In the genomic region with DNA sequence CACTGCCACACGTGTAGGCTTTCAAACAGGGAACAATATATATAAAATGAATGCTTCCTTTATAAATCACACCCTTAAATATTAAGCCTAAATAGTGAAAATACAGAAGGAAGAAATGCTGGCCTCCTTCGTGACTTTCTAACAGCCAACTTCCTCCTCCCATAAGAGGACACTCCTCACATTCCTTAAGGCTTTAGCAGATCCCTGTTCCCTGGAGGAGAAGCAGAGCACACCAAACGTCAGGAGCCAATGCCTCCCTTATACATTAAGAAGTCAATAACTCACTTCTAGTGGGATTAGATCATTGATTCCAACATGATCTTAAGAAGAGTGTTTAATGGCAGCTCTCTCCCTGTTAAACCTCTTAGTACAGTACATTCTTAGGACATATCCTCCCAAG, we compare ENCODE assay signal across 28 cellular contexts.
A peak's percentile ranks its signal among the peaks of the same experiment; 100 is the strongest.
DNase-seq lines count a peak whose midpoint lies in the region; ATAC-seq and TF ChIP-seq lines count a peak whose summit lies in the region.
"Had no signal": no experiment of that assay in that cellular context is flagged by ENCODE, and none has a peak within 500 bp of the region (broad histone marks: within the 10 kb centered on the region; RNA-seq: fewer than 3 reads in every experiment).

No MANE protein-coding gene starts in this region.

- no peak overlapping the region for H3K9ac ChIP-seq in OCI-LY3 (ENCODE audit: low read length)
- H3K9ac ChIP-seq: BLaER1 treated with 17β-estradiol and CSF1 and Interleukin-3, amounts not matched to agents 10 nM and 100 nM had no signal

- H3K4me1 ChIP-seq in OCI-LY3 (ENCODE audit: low read length), result no peaks in the 10 kb centered on the region
- no peaks in the 10 kb centered on the region for H3K4me1 ChIP-seq in hepatocyte (ENCODE audit: insufficient read depth)
- H3K4me1 ChIP-seq in osteoblast (ENCODE audit: insufficient read depth, low read length), result no peaks in the 10 kb centered on the region
- H3K4me1 ChIP-seq: BLaER1 treated with 17β-estradiol and CSF1 and Interleukin-3, amounts not matched to agents 10 nM and 100 nM; gastrocnemius medialis; right lobe of liver had no signal

- H3K79me2 ChIP-seq in OCI-LY3 (ENCODE audit: low read length) (no peaks in the 10 kb centered on the region), hepatocyte (no peaks in the 10 kb centered on the region), osteoblast (ENCODE audit: insufficient read depth, low read length) (no peaks in the 10 kb centered on the region)

- peak overlapping the region; percentile 35; the same call in 1 of the 2 replicates for H2AFZ ChIP-seq in OCI-LY3 (ENCODE audit: low read depth, low read length)
- H2AFZ ChIP-seq in hepatocyte, result peak overlapping the region; percentile 33
- H2AFZ ChIP-seq in osteoblast (ENCODE audit: low read length), result no peak overlapping the region

- 33% methylated on average over 3 of the region's 3 CpGs for WGBS in hepatocyte (ENCODE audit: low lambda C conversion rate, missing lambda C conversion rate)

- H3K9me3 ChIP-seq in OCI-LY3 (ENCODE audit: insufficient read depth, low read length), result no peaks in the 10 kb centered on the region
- no peaks in the 10 kb centered on the region for H3K9me3 ChIP-seq in hepatocyte (ENCODE audit: low read depth)
- no peaks in the 10 kb centered on the region for H3K9me3 ChIP-seq in osteoblast (ENCODE audit: low read depth, low read length)
- H3K9me3 ChIP-seq: BLaER1 treated with 17β-estradiol and CSF1 and Interleukin-3, amounts not matched to agents 10 nM and 100 nM; gastrocnemius medialis; MG63; neutrophil; right lobe of liver had no signal

- no peak for ATAC-seq in GM21367 (IDR thresholded peaks at IDR 0.05; ENCODE audit: unreplicated experiment)
- no peak for ATAC-seq in GM19397 (IDR thresholded peaks at IDR 0.05; ENCODE audit: unreplicated experiment)
- no peak for ATAC-seq in HG03565 (IDR thresholded peaks at IDR 0.05; ENCODE audit: unreplicated experiment)
- ATAC-seq: activated CD8-positive, alpha-beta T cell treated with anti-CD3 and anti-CD28 coated beads for 36 hours; gastrocnemius medialis; PC-3; right lobe of liver; Right ventricle myocardium inferior; SK-N-SH treated with all-trans-retinoic acid at 6 μM for 48 hours; stimulated activated memory B cell treated with anti-CD40 and anti-IgM and Interleukin-4, amounts not matched to agents 10 μg/mL and 1 μg/mL and 100 μg/mL, for 72 hours had no signal

- DNase-seq in ELR (ENCODE audit: low read depth), result peak; percentile 13
- DNase-seq in hepatocyte (ENCODE audit: low spot score), result no peak
- peak; percentile 74 for DNase-seq in osteoblast (ENCODE audit: insufficient read length, low spot score, missing footprints)
- DNase-seq in HPDE6-E6E7 (ENCODE audit: extremely low spot score), result no peak
- DNase-seq: activated CD8-positive, alpha-beta memory T cell treated with anti-CD3 and anti-CD28 coated beads, Interleukin-2, amount 50 U/mL, for 48 hours; activated CD8-positive, alpha-beta T cell treated with anti-CD3 and anti-CD28 coated beads for 36 hours; activated naive CD4-positive, alpha-beta T cell treated with anti-CD3 and anti-CD28 coated beads, Interleukin-2, amount 50 U/mL, for 16 hours; amygdala; DMS153; gastrocnemius medialis; GDM1; KBM-7; MG63; NCI-H1930; NCI-H2171 treated with DMSO at 0.1 percent for 48 hours; NCI-H510A treated with DMSO at 0.1 percent for 48 hours; NK-92 treated with Interleukin-12 subunit alpha and Interleukin-12 subunit beta, amount 100 ng/mL, for 24 hours; PC-3; right lobe of liver had no signal

- H3K4me2 ChIP-seq in OCI-LY3 (ENCODE audit: low read length), result peak overlapping the region; percentile 17; the same call in 1 of the 2 replicates
- no peak overlapping the region for H3K4me2 ChIP-seq in hepatocyte
- no peak overlapping the region for H3K4me2 ChIP-seq in osteoblast (ENCODE audit: insufficient read depth, low read length)
- H3K4me2 ChIP-seq: BLaER1 treated with 17β-estradiol and CSF1 and Interleukin-3, amounts not matched to agents 10 nM and 100 nM had no signal

- no peak overlapping the region for H3K27ac ChIP-seq in OCI-LY3 (ENCODE audit: low read length)
- no peak overlapping the region for H3K27ac ChIP-seq in hepatocyte
- H3K27ac ChIP-seq in osteoblast (ENCODE audit: low read depth, low read length), result no peak overlapping the region
- H3K27ac ChIP-seq: BLaER1 treated with 17β-estradiol and CSF1 and Interleukin-3, amounts not matched to agents 10 nM and 100 nM; gastrocnemius medialis; neutrophil; right lobe of liver had no signal

- no peak overlapping the region for H3K4me3 ChIP-seq in OCI-LY3 (ENCODE audit: low read length)
- no peak overlapping the region for H3K4me3 ChIP-seq in hepatocyte
- no peak overlapping the region for H3K4me3 ChIP-seq in osteoblast (ENCODE audit: insufficient read depth, low read length)
- H3K4me3 ChIP-seq: BLaER1 treated with 17β-estradiol and CSF1 and Interleukin-3, amounts not matched to agents 10 nM and 100 nM; gastrocnemius medialis; MG63; right lobe of liver had no signal

- TF ChIP-seq CTCF in OCI-LY3 (IDR thresholded peaks at IDR 0.05; ENCODE audit: low read depth, low read length), result no peak
- TF ChIP-seq CTCF in hepatocyte (IDR thresholded peaks at IDR 0.05; ENCODE audit: poor library complexity), result no peak
- TF ChIP-seq CTCF in osteoblast (IDR thresholded peaks at IDR 0.05; ENCODE audit: extremely low read depth, low read depth, low read length), result no peak

- no peaks in the 10 kb centered on the region for H3K9me2 ChIP-seq in hepatocyte (replicated peaks; ENCODE audit: insufficient read depth)

- H3K27me3 ChIP-seq in OCI-LY3 (ENCODE audit: low read depth, low read length) (no peaks in the 10 kb centered on the region), hepatocyte (no peaks in the 10 kb centered on the region), osteoblast (ENCODE audit: insufficient read depth, low read length) (peaks cover 3% of the 10 kb centered on the region)
- H3K27me3 ChIP-seq: BLaER1 treated with 17β-estradiol and CSF1 and Interleukin-3, amounts not matched to agents 10 nM and 100 nM; gastrocnemius medialis; MG63; right lobe of liver had no signal

- H3K36me3 ChIP-seq in OCI-LY3 (replicated peaks; ENCODE audit: low read depth, low read length), result no peaks in the 10 kb centered on the region
- no peaks in the 10 kb centered on the region for H3K36me3 ChIP-seq in hepatocyte (replicated peaks; ENCODE audit: insufficient read depth, low read depth)
- H3K36me3 ChIP-seq in osteoblast (ENCODE audit: insufficient read depth, low read length), result no peaks in the 10 kb centered on the region
- H3K36me3 ChIP-seq: BLaER1 treated with 17β-estradiol and CSF1 and Interleukin-3, amounts not matched to agents 10 nM and 100 nM; gastrocnemius medialis; MG63; neutrophil; right lobe of liver had no signal

- H4K20me1 ChIP-seq in OCI-LY3 (ENCODE audit: insufficient read depth, low read length) (no peaks in the 10 kb centered on the region), hepatocyte (ENCODE audit: insufficient read depth, poor library complexity, severe bottlenecking) (no peaks in the 10 kb centered on the region), osteoblast (ENCODE audit: insufficient read depth, low read length) (no peaks in the 10 kb centered on the region)
- H4K20me1 ChIP-seq: BLaER1 treated with 17β-estradiol and CSF1 and Interleukin-3, amounts not matched to agents 10 nM and 100 nM had no signal

Comparison
In these comparisons a context has a peak if more than half of its experiments do, and no peak if none do; other contexts are left out.
1. DNase-seq: peak in ELR (single experiment) and osteoblast (single experiment); none in hepatocyte (single experiment) and HPDE6-E6E7 (single experiment).